ENCODE assay signal across 1 cellular context in genomic region chr9:113898596-113898995, GRCh38.
TF ChIP-seq lines count a peak whose summit lies in the region.

No MANE protein-coding gene starts in this region.

TF ChIP-seq in SK-N-SH, 30 proteins besides CTCF, POLR2A, EP300 and RAD21 (continued from another document):
- TF ChIP-seq REST (IDR thresholded peaks at IDR 0.05; ENCODE audit: low read depth, low read length) (no peak), PBX3 (IDR thresholded peaks at IDR 0.05) (no peak)
